In the genomic region with DNA sequence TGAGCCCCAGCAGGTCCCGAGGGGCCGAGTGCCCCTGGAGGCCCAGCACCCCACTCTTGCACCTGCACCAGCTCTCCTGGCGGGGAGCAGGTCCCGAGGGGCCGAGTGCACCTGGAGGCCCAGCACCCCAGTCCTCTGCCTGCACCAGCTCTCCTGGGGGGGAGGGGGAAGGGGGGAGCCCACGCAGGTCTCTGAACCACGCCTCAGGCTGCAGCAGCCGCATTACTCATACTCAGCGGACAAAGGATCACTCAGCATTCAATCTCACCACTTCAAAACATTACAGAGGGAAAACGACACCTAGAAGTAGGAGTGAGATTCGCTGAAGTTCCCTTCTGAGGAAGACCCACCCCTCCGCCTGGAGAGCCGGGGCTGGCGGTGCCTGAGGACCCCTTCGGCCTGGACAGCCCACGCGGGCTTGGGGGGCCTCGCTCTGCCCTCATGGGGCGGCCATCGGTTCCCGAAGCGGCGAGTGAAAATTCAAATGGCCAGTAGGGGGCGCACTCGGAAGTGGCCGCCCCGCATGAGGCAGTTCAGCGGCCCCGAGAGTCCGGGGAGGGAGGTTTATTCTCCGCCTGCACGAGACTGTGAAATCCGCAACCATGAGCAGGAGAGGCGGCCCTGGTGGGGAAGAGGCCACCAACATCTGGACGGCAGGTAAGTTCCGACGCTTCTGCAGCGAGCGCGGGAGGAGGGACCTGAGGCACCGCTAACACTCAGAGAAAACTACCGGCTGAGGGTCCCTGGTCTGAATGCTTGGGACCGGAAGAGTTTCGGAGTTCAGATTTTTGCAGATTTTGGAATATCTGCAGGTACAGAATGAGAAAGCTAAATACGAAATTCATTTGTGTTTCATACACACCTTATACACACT, we compare ENCODE assay signal across 8 cellular contexts. TPM values are rescaled to one million over a fixed set of nuclear protein-coding genes. Genes with fewer than 3 reads are reported as not detected.
A peak's percentile ranks its signal among the peaks of the same experiment; 100 is the strongest.
DNase-seq lines count a peak whose midpoint lies in the region; FAIRE-seq and TF ChIP-seq lines count a peak whose summit lies in the region.

No MANE protein-coding gene starts in this region.

- H3K9me3 ChIP-seq in GM23248 (ENCODE audit: low read depth), result no peaks in the 10 kb centered on the region

- DNase-seq in GM04504 (ENCODE audit: low read depth) (peak; percentile 27), GM23248 (peak; percentile 81), LHCN-M2 (ENCODE audit: low read depth) (peak; percentile 57), bronchial epithelial cell (ENCODE audit: low read depth) (peak; percentile 54), iris pigment epithelial cell (ENCODE audit: low read depth) (peak; percentile 59), cerebellar nuclear complex (lab: John Stamatoyannopoulos, UW) (no peak)
- peak; percentile 80 for DNase-seq in stimulated activated CD4-positive, alpha-beta T cell treated with anti-CD3 and anti-CD28 coated beads, Interleukin-15, amount 100 ng/mL, for 24 hours

- H3F3A ChIP-seq in GM23248 (ENCODE audit: insufficient read depth), result peaks cover 27% of the 10 kb centered on the region

- H3K27ac ChIP-seq in GM23248, result peak overlapping the region; percentile 71

- H3K4me3 ChIP-seq in GM23248 (peak overlapping the region; percentile 81), WI38 (ENCODE audit: low read depth, low read length) (peak overlapping the region; percentile 55), bronchial epithelial cell (ENCODE audit: low read depth, low read length) (peak overlapping the region; percentile 24)

- no peaks in the 10 kb centered on the region for H4K20me1 ChIP-seq in GM23248 (ENCODE audit: insufficient read depth)

- H3K9me2 ChIP-seq in GM23248 (ENCODE audit: insufficient read depth), result no peaks in the 10 kb centered on the region

- WGBS in GM23248 (ENCODE audit: low coverage in 1 of 2, low lambda C conversion rate in 2 of 2, missing lambda C conversion rate in 2 of 2), 2 experiments, result 3 to 4% methylated on average over 44 to 45 of the region's 45 CpGs

- peak; percentile 66 for TF ChIP-seq CTCF in WI38 (IDR thresholded peaks at IDR 0.05; ENCODE audit: low read depth, low read length)
- TF ChIP-seq CTCF in bronchial epithelial cell (IDR thresholded peaks at IDR 0.05; ENCODE audit: insufficient read depth, low read length, severe bottlenecking), result peak; percentile 81

- no peaks in the 10 kb centered on the region for H3K79me2 ChIP-seq in GM23248 (ENCODE audit: insufficient read depth)

- no peak for FAIRE-seq in bronchial epithelial cell (lab: Jason Lieb, UNC)

- peak overlapping the region; percentile 76 for H2AFZ ChIP-seq in GM23248

- H3K27me3 ChIP-seq in GM23248 (replicated peaks; ENCODE audit: insufficient read depth), result no peaks in the 10 kb centered on the region
- H3K27me3 ChIP-seq in bronchial epithelial cell (ENCODE audit: control insufficient read depth, insufficient read depth, low read length), result no peaks in the 10 kb centered on the region

- peaks cover 34% of the 10 kb centered on the region for H3K4me1 ChIP-seq in GM23248 (ENCODE audit: insufficient read depth)

- peak overlapping the region; percentile 78 for H3K9ac ChIP-seq in GM23248

- in situ Hi-C loops in GM23248 (cut with MboI), result no loop called here

- H3K4me2 ChIP-seq in GM23248 (ENCODE audit: unreplicated experiment), result peak overlapping the region; percentile 96

- no peaks in the 10 kb centered on the region for H3K36me3 ChIP-seq in GM23248 (ENCODE audit: low read depth)
- peaks cover 3% of the 10 kb centered on the region for H3K36me3 ChIP-seq in bronchial epithelial cell (ENCODE audit: control insufficient read depth, insufficient read depth, low read length)

RNA-seq across cellular contexts. Expression of a gene that starts 1.1 kb away (rescaled TPM):
- total RNA-seq in GM23248 (2014; rRNA removed; shearing (Covaris generic)), result 3.4 and 6.7 TPM in 2 replicates
- polyA plus RNA-seq in GM23248 (2016; fragmentation: Nextera tagmentation; extraction: Ambion mirVana), result 5.6 and 6.7 TPM in 2 replicates
- total RNA-seq in LHCN-M2 (2014; rRNA removed), result 0.32 and 0.63 TPM in 2 replicates
- polyA plus RNA-seq in LHCN-M2 (2012), result 1.1 TPM
- total RNA-seq in bronchial epithelial cell, result under 0.01 and 0.13 TPM in 2 replicates

RNA-seq across cellular contexts. Expression of a gene that starts 42.5 kb away (rescaled TPM):
- 9.7 and 10.2 TPM in 2 replicates for total RNA-seq in GM23248 (2014; rRNA removed; shearing (Covaris generic))
- 4.3 and 5.1 TPM in 2 replicates for polyA plus RNA-seq in GM23248 (2016; fragmentation: Nextera tagmentation; extraction: Ambion mirVana)
- total RNA-seq in LHCN-M2 (2014; rRNA removed) (4.2 and 4.6 TPM in 2 replicates), bronchial epithelial cell (1.0 and 1.3 TPM in 2 replicates)
- polyA plus RNA-seq in LHCN-M2 (2012), result 3.3 TPM

Comparison
In these comparisons a context has a peak if more than half of its experiments do, and no peak if none do; other contexts are left out.
1. DNase-seq: peak in GM04504 (single experiment), GM23248 (single experiment), LHCN-M2 (single experiment), bronchial epithelial cell (single experiment), iris pigment epithelial cell (single experiment) and stimulated activated CD4-positive, alpha-beta T cell treated with anti-CD3 and anti-CD28 coated beads, Interleukin-15, amount 100 ng/mL, for 24 hours (single experiment); none in cerebellar nuclear complex (0 of 2).
2. H3K4me3 ChIP-seq: peak in every context shown above with its lines; median percentile 81 in GM23248; 55 in WI38; 24 in bronchial epithelial cell.